ENCODE assay signal across 12 cellular contexts in genomic region chr15:99168601-99169580, GRCh38.
DNase-seq lines count a peak whose midpoint lies in the region; ATAC-seq and TF ChIP-seq lines count a peak whose summit lies in the region.
"Had no signal": no experiment of that assay in that cellular context is flagged by ENCODE, and none has a peak within 500 bp of the region (broad histone marks: within the 10 kb centered on the region; RNA-seq: fewer than 3 reads in every experiment).

No MANE protein-coding gene starts in this region.

- peaks cover 2% of the 10 kb centered on the region for H3K4me1 Mint-ChIP-seq in osteocyte (ENCODE audit: unreplicated experiment)
- H3K4me1 Mint-ChIP-seq: central memory CD8-positive, alpha-beta T cell had no signal

- TF ChIP-seq CTCF in heart left ventricle (IDR thresholded peaks at IDR 0.05) (no peak), dorsolateral prefrontal cortex (IDR thresholded peaks at IDR 0.05 in 54 of 56, conservative IDR thresholded peaks at IDR 0.05 in 2 of 56; ENCODE audit: low read depth in 1 of 56, partially characterized antibody in 56 of 56) (no peak), osteocyte (IDR thresholded peaks at IDR 0.05) (no peak)

- H3K27me3 ChIP-seq in heart left ventricle, result no peaks in the 10 kb centered on the region
- no peaks in the 10 kb centered on the region for H3K27me3 ChIP-seq in dorsolateral prefrontal cortex

- H3K27ac ChIP-seq in heart left ventricle, result peak overlapping the region; percentile 62 to 94 (median 83)
- peak overlapping the region in 45 of 59 donors; percentile 2 to 83 (median 55) for H3K27ac ChIP-seq in dorsolateral prefrontal cortex
- H3K27ac ChIP-seq: PC-9 had no signal

- peaks cover 20% of the 10 kb centered on the region for H3K36me3 Mint-ChIP-seq in osteocyte (ENCODE audit: unreplicated experiment)

- H3K4me1 ChIP-seq in heart left ventricle, result peaks cover 0 to 57% (median 16%) of the 10 kb centered on the region in 12 donors

- no peak overlapping the region for H3K27ac Mint-ChIP-seq in osteocyte (ENCODE audit: unreplicated experiment)

- H3K4me3 ChIP-seq in heart left ventricle, result no peak overlapping the region
- no peak overlapping the region for H3K4me3 ChIP-seq in dorsolateral prefrontal cortex
- H3K4me3 ChIP-seq: PC-9 had no signal

- 94 to 97% (median 96%) methylated on average over 5 of the region's 5 CpGs for WGBS in heart left ventricle, 4 donors

- ATAC-seq in heart left ventricle, result peak in 1 of 4 donors; percentile 24
- no peak for ATAC-seq in Right ventricle myocardium inferior
- no peak for ATAC-seq in HG03039 (IDR thresholded peaks at IDR 0.05; ENCODE audit: unreplicated experiment)

- intact Hi-C loops in heart left ventricle (cut with DNase I), result loop anchor here in 1 of 10 donors (5.0 kb wide), 1 partner anchor 62 kb away; the partner anchor contains the start of gene SYNM
- intact Hi-C loops in Right ventricle myocardium inferior (cut with DNase I), result no loop called here
- intact Hi-C loops in dorsolateral prefrontal cortex (cut with DNase I), result no loop called here

- no peaks in the 10 kb centered on the region for H3K9me3 Mint-ChIP-seq in osteocyte (ENCODE audit: unreplicated experiment)
- H3K9me3 Mint-ChIP-seq: central memory CD8-positive, alpha-beta T cell had no signal

- no peaks in the 10 kb centered on the region for H3K9me3 ChIP-seq in heart left ventricle

- H3K27me3 Mint-ChIP-seq in osteocyte (ENCODE audit: unreplicated experiment), result no peaks in the 10 kb centered on the region
- H3K27me3 Mint-ChIP-seq: central memory CD8-positive, alpha-beta T cell had no signal

- no peak overlapping the region for H3K4me3 Mint-ChIP-seq in osteocyte (ENCODE audit: unreplicated experiment)
- H3K4me3 Mint-ChIP-seq: central memory CD8-positive, alpha-beta T cell had no signal

- peaks cover 0 to 53% (median 18%) of the 10 kb centered on the region in 9 donors for H3K36me3 ChIP-seq in heart left ventricle

- TF ChIP-seq POLR2A in heart left ventricle (IDR thresholded peaks at IDR 0.05), result no peak

- DNase-seq in heart left ventricle (no peak), Right ventricle myocardium inferior (ENCODE audit: missing footprints) (no peak), dorsolateral prefrontal cortex (no peak), osteocyte (ENCODE audit: extremely low spot score, unreplicated experiment) (peak; percentile 60), UCSD-AML1 (lab: John Stamatoyannopoulos, UW; ENCODE audit: unreplicated experiment) (no peak), RKO (ENCODE audit: low spot score) (no peak)
- no peak for DNase-seq in stimulated activated CD4-positive, alpha-beta T cell treated with anti-CD3 and anti-CD28 coated beads, Interleukin-4, amount 100 ng/mL, for 4 hours
- DNase-seq: left cardiac atrium, PC-9, retina had no signal
